ENCODE assay signal across 36 cellular contexts in genomic region chr2:166895243-166895642, GRCh38. TPM values are rescaled to one million over a fixed set of nuclear protein-coding genes. Genes with fewer than 3 reads are reported as not detected.
"Had no signal": no experiment of that assay in that cellular context is flagged by ENCODE, and none has a peak within 500 bp of the region (broad histone marks: within the 10 kb centered on the region; RNA-seq: fewer than 3 reads in every experiment).

No MANE protein-coding gene starts in this region.

- H3K4me3 ChIP-seq: pancreas, prostate gland, smooth muscle cell, thyroid gland, upper lobe of left lung, vagina had no signal

- H3K4me1 Mint-ChIP-seq: activated CD4-positive, alpha-beta memory T cell treated with anti-CD3 and anti-CD28 coated beads, Interleukin-2, amount 10 ng/mL, durations not matched to agents 7 days and 5 days; activated CD4-positive, alpha-beta T cell treated with anti-CD3 and anti-CD28 coated beads, Interleukin-2, amount 10 ng/mL, durations not matched to agents 7 days and 5 days; activated T-helper 17 cell treated with anti-CD3 and anti-CD28 coated beads, Interleukin-2, amount 50 U/mL, for 72 hours; stimulated activated memory B cell treated with anti-CD40 and anti-IgM and Interleukin-4, amounts not matched to agents 10 μg/mL and 1 μg/mL and 100 μg/mL, for 72 hours; stimulated activated naive CD8-positive, alpha-beta T cell treated with anti-CD3 and anti-CD28 coated beads, Interleukin-15, amount 100 ng/mL, for 72 hours had no signal

- H3K27ac ChIP-seq: brain microvascular endothelial cell, foreskin keratinocyte, pancreas, prostate gland, thyroid gland, upper lobe of left lung, vagina, WERI-Rb-1 had no signal

- H3K4me1 ChIP-seq: foreskin keratinocyte, prostate gland, thyroid gland, upper lobe of left lung, vagina had no signal

- DNase-seq: activated CD4-positive, alpha-beta memory T cell treated with anti-CD3 and anti-CD28 coated beads, Interleukin-2, amount 10 ng/mL, durations not matched to agents 7 days and 5 days; activated CD4-positive, alpha-beta T cell treated with anti-CD3 and anti-CD28 coated beads, Interleukin-2, amount 10 ng/mL, durations not matched to agents 7 days and 5 days; activated CD4-positive, CD25-positive, alpha-beta regulatory T cell treated with anti-CD3 and anti-CD28 coated beads, Interleukin-2, amount 50 U/mL, for 72 hours; activated gamma-delta T cell treated with Interleukin-2 at 50 U/mL for 16 hours; activated naive CD4-positive, alpha-beta T cell treated with anti-CD3 and anti-CD28 coated beads, Interleukin-2, amount 50 U/mL, for 16 hours; activated T-cell treated with anti-CD3 and anti-CD28 coated beads, Interleukin-2, amount 50 U/mL, for 4 hours; amniotic stem cell; brain microvascular endothelial cell; cortex of kidney; effector memory CD8-positive, alpha-beta T cell; foreskin keratinocyte; left cardiac atrium; left ventricle myocardium superior; pancreas; retina; stimulated activated CD4-positive, alpha-beta T cell treated with anti-CD3 and anti-CD28 coated beads, Interleukin-1b, Interleukin-23, amount 100 ng/mL, for 48 hours; stimulated activated CD4-positive, alpha-beta T cell treated with anti-CD3 and anti-CD28 coated beads, Interleukin-4, amount 100 ng/mL, for 4 hours; stimulated activated CD8-positive, alpha-beta memory T cell treated with anti-CD3 and anti-CD28 coated beads, Interleukin-4, amount 100 ng/mL, for 48 hours; stimulated activated naive CD8-positive, alpha-beta T cell treated with anti-CD3 and anti-CD28 coated beads, Interleukin-15, amount 100 ng/mL, for 72 hours; substantia nigra; T-helper 9 cell; thyroid gland; upper lobe of left lung; WERI-Rb-1 had no signal

- H3K36me3 Mint-ChIP-seq: stimulated activated memory B cell treated with anti-CD40 and anti-IgM and Interleukin-4, amounts not matched to agents 10 μg/mL and 1 μg/mL and 100 μg/mL, for 72 hours had no signal

- H3K4me3 Mint-ChIP-seq: activated CD4-positive, alpha-beta memory T cell treated with anti-CD3 and anti-CD28 coated beads, Interleukin-2, amount 10 ng/mL, durations not matched to agents 7 days and 5 days; activated CD4-positive, alpha-beta T cell treated with anti-CD3 and anti-CD28 coated beads, Interleukin-2, amount 10 ng/mL, durations not matched to agents 7 days and 5 days; activated T-cell treated with anti-CD3 and anti-CD28 coated beads, Interleukin-2, amount 50 U/mL, for 4 hours; activated T-helper 17 cell treated with anti-CD3 and anti-CD28 coated beads, Interleukin-2, amount 50 U/mL, for 72 hours; effector memory CD8-positive, alpha-beta T cell; nephron; stimulated activated memory B cell treated with anti-CD40 and anti-IgM and Interleukin-4, amounts not matched to agents 10 μg/mL and 1 μg/mL and 100 μg/mL, for 72 hours; stimulated activated naive CD8-positive, alpha-beta T cell treated with anti-CD3 and anti-CD28 coated beads, Interleukin-15, amount 100 ng/mL, for 72 hours; T-helper 1 cell treated with Interleukin-12 subunit alpha and Interleukin-12 subunit beta and Interleukin-4 antibody, amounts not matched to agents 30 μg/mL and 1 μg/mL, for 36 hours had no signal

- H3K9me3 Mint-ChIP-seq: activated CD4-positive, alpha-beta T cell treated with anti-CD3 and anti-CD28 coated beads, Interleukin-2, amount 10 ng/mL, durations not matched to agents 7 days and 5 days; activated T-helper 17 cell treated with anti-CD3 and anti-CD28 coated beads, Interleukin-2, amount 50 U/mL, for 72 hours; nephron; stimulated activated naive CD8-positive, alpha-beta T cell treated with anti-CD3 and anti-CD28 coated beads, Interleukin-15, amount 100 ng/mL, for 72 hours; T-helper 1 cell treated with Interleukin-12 subunit alpha and Interleukin-12 subunit beta and Interleukin-4 antibody, amounts not matched to agents 30 μg/mL and 1 μg/mL, for 36 hours had no signal

- H3K9me3 ChIP-seq: pancreas, prostate gland, thyroid gland, upper lobe of left lung, vagina had no signal

- H3K4me2 ChIP-seq: smooth muscle cell had no signal

- H3K27me3 ChIP-seq: brain microvascular endothelial cell, foreskin keratinocyte, pancreas, thyroid gland, upper lobe of left lung, vagina had no signal

- H3K36me3 ChIP-seq: brain microvascular endothelial cell, pancreas, prostate gland, thyroid gland, upper lobe of left lung, vagina, WERI-Rb-1 had no signal

- FAIRE-seq: astrocyte, endothelial cell of umbilical vein, keratinocyte, pancreas, TTC549 had no signal

- H3K27ac Mint-ChIP-seq: activated CD4-positive, alpha-beta memory T cell treated with anti-CD3 and anti-CD28 coated beads, Interleukin-2, amount 10 ng/mL, durations not matched to agents 7 days and 5 days; activated CD4-positive, alpha-beta T cell treated with anti-CD3 and anti-CD28 coated beads, Interleukin-2, amount 10 ng/mL, durations not matched to agents 7 days and 5 days; activated T-helper 17 cell treated with anti-CD3 and anti-CD28 coated beads, Interleukin-2, amount 50 U/mL, for 72 hours; effector memory CD8-positive, alpha-beta T cell; nephron; stimulated activated memory B cell treated with anti-CD40 and anti-IgM and Interleukin-4, amounts not matched to agents 10 μg/mL and 1 μg/mL and 100 μg/mL, for 72 hours; stimulated activated naive CD8-positive, alpha-beta T cell treated with anti-CD3 and anti-CD28 coated beads, Interleukin-15, amount 100 ng/mL, for 72 hours; T-helper 1 cell treated with Interleukin-12 subunit alpha and Interleukin-12 subunit beta and Interleukin-4 antibody, amounts not matched to agents 30 μg/mL and 1 μg/mL, for 36 hours had no signal

- H3K27me3 Mint-ChIP-seq: activated CD4-positive, alpha-beta memory T cell treated with anti-CD3 and anti-CD28 coated beads, Interleukin-2, amount 10 ng/mL, durations not matched to agents 7 days and 5 days; activated CD4-positive, alpha-beta T cell treated with anti-CD3 and anti-CD28 coated beads, Interleukin-2, amount 10 ng/mL, durations not matched to agents 7 days and 5 days; activated T-helper 17 cell treated with anti-CD3 and anti-CD28 coated beads, Interleukin-2, amount 50 U/mL, for 72 hours; effector memory CD8-positive, alpha-beta T cell; stimulated activated memory B cell treated with anti-CD40 and anti-IgM and Interleukin-4, amounts not matched to agents 10 μg/mL and 1 μg/mL and 100 μg/mL, for 72 hours; stimulated activated naive CD8-positive, alpha-beta T cell treated with anti-CD3 and anti-CD28 coated beads, Interleukin-15, amount 100 ng/mL, for 72 hours had no signal

RNA-seq across cellular contexts. Expression of gene XIRP2, which starts 7.0 kb away (rescaled TPM):
- total RNA-seq: activated CD4-positive, alpha-beta memory T cell treated with anti-CD3 and anti-CD28 coated beads, Interleukin-2, amount 10 ng/mL, durations not matched to agents 7 days and 5 days; activated CD4-positive, alpha-beta T cell treated with anti-CD3 and anti-CD28 coated beads, Interleukin-2, amount 10 ng/mL, durations not matched to agents 7 days and 5 days; activated T-cell treated with anti-CD3 and anti-CD28 coated beads, Interleukin-2, amount 50 U/mL, for 4 hours; activated T-helper 17 cell treated with anti-CD3 and anti-CD28 coated beads, Interleukin-2, amount 50 U/mL, for 72 hours; foreskin keratinocyte; lung microvascular endothelial cell; smooth muscle cell; vagina had no signal
